ENCODE assay signal across 14 cellular contexts in genomic region chr10:85671530-85671929, GRCh38.
A peak's percentile ranks its signal among the peaks of the same experiment; 100 is the strongest.
DNase-seq lines count a peak whose midpoint lies in the region; ATAC-seq and TF ChIP-seq lines count a peak whose summit lies in the region.
"Had no signal": no experiment of that assay in that cellular context is flagged by ENCODE, and none has a peak within 500 bp of the region (broad histone marks: within the 10 kb centered on the region; RNA-seq: fewer than 3 reads in every experiment).

No MANE protein-coding gene starts in this region.

- no peak overlapping the region for H3K4me3 Mint-ChIP-seq in activated T-cell treated with anti-CD3 and anti-CD28 coated beads, Interleukin-2, amount 50 U/mL, for 24 hours
- H3K4me3 Mint-ChIP-seq: CD4-positive, alpha-beta memory T cell had no signal

- no peaks in the 10 kb centered on the region for H3K9me3 ChIP-seq in mammary epithelial cell (replicated peaks; ENCODE audit: insufficient read depth, low read length)
- H3K9me3 ChIP-seq: Caco-2 had no signal

- H3K27ac Mint-ChIP-seq in activated T-cell treated with anti-CD3 and anti-CD28 coated beads, Interleukin-2, amount 50 U/mL, for 24 hours = peak overlapping the region; percentile 61
- H3K27ac Mint-ChIP-seq: CD4-positive, alpha-beta memory T cell had no signal

- intact Hi-C loops in mammary epithelial cell (cut with micrococcal nuclease) (no loop called here), Right ventricle myocardium inferior (cut with DNase I) (no loop called here)

- ATAC-seq in GM21717 (IDR thresholded peaks at IDR 0.05; ENCODE audit: unreplicated experiment) (peak; percentile 67), HG02852 (IDR thresholded peaks at IDR 0.05; ENCODE audit: unreplicated experiment) (peak; percentile 52), Right ventricle myocardium inferior (no peak)

- no peaks in the 10 kb centered on the region for H4K20me1 ChIP-seq in mammary epithelial cell (ENCODE audit: insufficient read depth, low read length)

- no peak for TF ChIP-seq CTCF in mammary epithelial cell (conservative IDR thresholded peaks at IDR 0.05 in 1 of 2, IDR thresholded peaks at IDR 0.05 in 1 of 2; ENCODE audit: extremely low read depth in 1 of 2, insufficient read depth in 1 of 2, low read depth in 1 of 2, low read length in 2 of 2)

- H3K4me3 ChIP-seq in mammary epithelial cell (replicated peaks in 1 of 3; ENCODE audit: insufficient read depth in 1 of 3, low read depth in 2 of 3, low read length in 3 of 3) = no peak overlapping the region
- H3K4me3 ChIP-seq: GM23248 had no signal

- H2AFZ ChIP-seq in mammary epithelial cell (ENCODE audit: low read depth, low read length) = no peak overlapping the region
- H2AFZ ChIP-seq: GM23248 had no signal

- H3K4me1 ChIP-seq in mammary epithelial cell (ENCODE audit: insufficient read depth, low read length) = no peaks in the 10 kb centered on the region

- peaks cover 10% of the 10 kb centered on the region for H3K4me1 Mint-ChIP-seq in activated T-cell treated with anti-CD3 and anti-CD28 coated beads, Interleukin-2, amount 50 U/mL, for 24 hours (ENCODE audit: low read depth)

- dilution Hi-C loops in mammary epithelial cell (cut with HindIII; ENCODE audit: low sequenced_read_pairs) = loop anchor here (5.0 kb wide), 1 partner anchor 64 kb away; no protein-coding TSS in a partner anchor

- CTCF ChIA-PET in mammary epithelial cell (lab: Charles Lee; ENCODE audit: low non-redundant PET) = no interaction called here

- BruUV-seq in mammary epithelial cell (replicated peaks; lab: Mats Ljungman, UMichigan) = no TSS peak

- 53% methylated on average over 1 of the region's 1 CpG for WGBS in mammary epithelial cell (ENCODE audit: low coverage, missing lambda C conversion rate)

- no peaks in the 10 kb centered on the region for H3K79me2 ChIP-seq in mammary epithelial cell (ENCODE audit: insufficient read depth, low read length)

- peaks cover 8% of the 10 kb centered on the region for H3K27me3 Mint-ChIP-seq in activated T-cell treated with anti-CD3 and anti-CD28 coated beads, Interleukin-2, amount 50 U/mL, for 24 hours

- no peak overlapping the region for H3K4me2 ChIP-seq in mammary epithelial cell (ENCODE audit: insufficient read depth, low read depth, low read length)

- peaks cover 10% of the 10 kb centered on the region for H3K9me3 Mint-ChIP-seq in activated T-cell treated with anti-CD3 and anti-CD28 coated beads, Interleukin-2, amount 50 U/mL, for 24 hours

- H3K9ac ChIP-seq in mammary epithelial cell (ENCODE audit: insufficient read depth, low read length) = no peak overlapping the region
- H3K9ac ChIP-seq: GM23248 had no signal

- no peaks in the 10 kb centered on the region for H3K36me3 Mint-ChIP-seq in activated T-cell treated with anti-CD3 and anti-CD28 coated beads, Interleukin-2, amount 50 U/mL, for 24 hours (ENCODE audit: low read depth)
- H3K36me3 Mint-ChIP-seq: CD4-positive, alpha-beta memory T cell had no signal

- H3K36me3 ChIP-seq in mammary epithelial cell (ENCODE audit: insufficient read depth, low read length) = no peaks in the 10 kb centered on the region

- in situ Hi-C loops in mammary epithelial cell (cut with MboI; ENCODE audit: low sequenced_read_pairs in 2 of 2) = no loop called here

- no peak for DNase-seq in activated T-cell treated with anti-CD3 and anti-CD28 coated beads, Interleukin-2, amount 50 U/mL, for 24 hours
- no peak for DNase-seq in activated T-cell treated with anti-CD3 and anti-CD28 coated beads, Interleukin-2, amount 50 U/mL, for 1 hour
- DNase-seq in mammary epithelial cell = no peak
- DNase-seq in Right ventricle myocardium inferior (ENCODE audit: missing footprints) = no peak
- DNase-seq: C1 segment of cervical spinal cord; Caco-2; CD4-positive, alpha-beta memory T cell; DMS153; DND-41; GM23248; H7; HCEC 1CT had no signal

- no peaks in the 10 kb centered on the region for H3K27me3 ChIP-seq in mammary epithelial cell (ENCODE audit: insufficient read depth, low read length)

- no peak overlapping the region for H3K27ac ChIP-seq in mammary epithelial cell (ENCODE audit: insufficient read depth, low read depth, low read length)
- H3K27ac ChIP-seq: GM23248 had no signal
